In the genomic region with DNA sequence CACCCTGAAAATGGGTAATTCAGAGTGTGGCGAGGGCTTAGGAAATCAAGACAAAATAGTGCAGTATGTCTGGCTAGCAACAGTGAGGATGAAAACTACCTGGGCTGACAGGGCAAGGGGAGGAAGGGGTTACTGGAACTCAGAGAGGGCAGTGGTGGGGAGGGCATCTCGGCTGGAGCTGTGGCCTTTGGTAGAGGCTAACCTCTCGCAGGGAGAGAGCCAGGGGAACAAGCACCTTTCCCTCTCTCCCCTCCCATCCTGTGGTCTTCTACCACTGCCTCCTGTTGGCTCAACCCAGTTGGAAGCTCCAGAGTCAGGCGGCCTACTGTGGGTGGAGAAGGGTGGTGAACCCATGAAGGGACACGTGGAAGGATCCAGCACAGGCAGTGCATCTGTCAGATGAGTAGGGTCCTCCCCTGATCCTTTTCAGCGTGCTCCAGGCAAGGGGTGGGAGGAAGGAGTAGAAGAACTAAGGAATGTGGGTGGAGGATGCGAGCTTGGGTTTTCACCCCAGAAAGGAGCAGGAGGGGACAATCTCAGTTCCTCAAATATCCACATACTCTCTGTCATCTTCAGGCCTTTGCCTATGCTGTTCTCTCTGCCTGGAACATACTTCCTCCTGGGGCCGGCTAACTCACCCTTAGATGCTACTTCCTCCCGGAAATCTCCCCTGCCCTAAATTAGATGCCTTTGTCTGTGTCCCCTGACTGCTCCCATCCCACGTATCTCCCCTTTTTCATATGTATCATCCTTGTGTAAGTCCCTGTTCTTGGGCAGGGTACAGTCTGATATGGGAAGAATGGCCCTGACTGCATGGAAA, we compare ENCODE assay signal across 20 cellular contexts. TPM values are rescaled to one million over a fixed set of nuclear protein-coding genes. Genes with fewer than 3 reads are reported as not detected.
DNase-seq lines count a peak whose midpoint lies in the region; ATAC-seq, FAIRE-seq and TF ChIP-seq lines count a peak whose summit lies in the region.
"Had no signal": no experiment of that assay in that cellular context is flagged by ENCODE, and none has a peak within 500 bp of the region (broad histone marks: within the 10 kb centered on the region; RNA-seq: fewer than 3 reads in every experiment).

No MANE protein-coding gene starts in this region.

- TF ChIP-seq POLR2A in GM12878 (IDR thresholded peaks at IDR 0.05; ENCODE audit: low read depth, low read length) = no peak

- H3K27me3 ChIP-seq in GM12878 (replicated peaks in 1 of 2; ENCODE audit: control insufficient read depth in 2 of 2, insufficient read depth in 2 of 2, low read length in 1 of 2) = no peaks in the 10 kb centered on the region
- H3K27me3 ChIP-seq: Peyer's patch had no signal

- ATAC-seq in Right ventricle myocardium superior (ENCODE audit: poor library complexity) (peak; percentile 80), GM12878 (no peak), left lobe of liver (peak; percentile 31), GM18867 (IDR thresholded peaks at IDR 0.05; ENCODE audit: unreplicated experiment) (no peak), GM18520 (IDR thresholded peaks at IDR 0.05; ENCODE audit: unreplicated experiment) (no peak)
- ATAC-seq in stimulated activated memory B cell treated with anti-CD40 and anti-IgM and Interleukin-4, amounts not matched to agents 10 μg/mL and 1 μg/mL and 100 μg/mL, for 72 hours = peak; percentile 34
- ATAC-seq: GM23338 had no signal

- TF ChIP-seq RAD21 in GM12878 (IDR thresholded peaks at IDR 0.05; ENCODE audit: insufficient read depth, low read depth, low read length) = no peak

- H3K4me3 Mint-ChIP-seq in stimulated activated memory B cell treated with anti-CD40 and anti-IgM and Interleukin-4, amounts not matched to agents 10 μg/mL and 1 μg/mL and 100 μg/mL, for 72 hours = no peak overlapping the region
- H3K4me3 Mint-ChIP-seq: CD4-positive, alpha-beta T cell; GM23338 had no signal

- RAD21 ChIA-PET in GM12878 (lab: Charles Lee; ENCODE audit: unreplicated experiment) = interaction anchor here (0.5 kb wide), 1 partner anchor 882 kb away, joined by 4 read pairs; no protein-coding TSS in a partner anchor

- no peaks in the 10 kb centered on the region for H3K36me3 ChIP-seq in GM12878 (ENCODE audit: control insufficient read depth in 2 of 2, insufficient read depth in 2 of 2, low read length in 1 of 2)
- H3K36me3 ChIP-seq: Peyer's patch had no signal

- no peak overlapping the region for H3K4me3 ChIP-seq in GM12878
- H3K4me3 ChIP-seq: GM23338, Peyer's patch had no signal

- no peaks in the 10 kb centered on the region for H3K36me3 Mint-ChIP-seq in stimulated activated memory B cell treated with anti-CD40 and anti-IgM and Interleukin-4, amounts not matched to agents 10 μg/mL and 1 μg/mL and 100 μg/mL, for 72 hours

- CTCF ChIA-PET in GM12878 (lab: Yijun Ruan, JAX) = interaction anchor here (1.2 kb wide), 1 partner anchor 227 kb away, joined by 4 read pairs; no protein-coding TSS in a partner anchor

- in situ Hi-C loops in GM12878 (cut with MboI) = no loop called here

- SMC1A ChIA-PET in GM12878 (lab: Charles Lee; ENCODE audit: uncharacterized antibody, unreplicated experiment) = no interaction called here

- H3K4me2 ChIP-seq in GM12878 (ENCODE audit: control insufficient read depth, insufficient read depth) = no peak overlapping the region
- H3K4me2 ChIP-seq: GM23338 had no signal

- no peaks in the 10 kb centered on the region; the same call in 1 of the 2 replicates for H4K20me1 ChIP-seq in GM12878 (ENCODE audit: control insufficient read depth, insufficient read depth)

- no peaks in the 10 kb centered on the region for H3K9me3 Mint-ChIP-seq in stimulated activated memory B cell treated with anti-CD40 and anti-IgM and Interleukin-4, amounts not matched to agents 10 μg/mL and 1 μg/mL and 100 μg/mL, for 72 hours
- H3K9me3 Mint-ChIP-seq: CD4-positive, alpha-beta T cell; GM23338 had no signal

- no peak for TF ChIP-seq EP300 in GM12878 (IDR thresholded peaks at IDR 0.05; ENCODE audit: borderline replicate concordance in 1 of 2, control insufficient read depth in 1 of 2, low read depth in 2 of 2, low read length in 2 of 2)

- no peak overlapping the region for H3K9ac ChIP-seq in GM12878 (ENCODE audit: control insufficient read depth, insufficient read depth, low read length)

- no peak for TF ChIP-seq CTCF in GM12878 (IDR thresholded peaks at IDR 0.05 in 2 of 3, conservative IDR thresholded peaks at IDR 0.05 in 1 of 3; ENCODE audit: control insufficient read depth in 2 of 3, extremely low read depth in 1 of 3, insufficient read depth in 1 of 3, low read depth in 3 of 3, low read length in 3 of 3)

- no peak overlapping the region for H3K27ac ChIP-seq in GM12878 (ENCODE audit: control insufficient read depth, insufficient read depth)
- H3K27ac ChIP-seq: Peyer's patch had no signal

- intact Hi-C loops in Right ventricle myocardium superior (cut with DNase I) = no loop called here
- intact Hi-C loops in cardiac septum (cut with DNase I) = no loop called here
- intact Hi-C loops in GM12878 (cut with micrococcal nuclease; ENCODE audit: unreplicated experiment) = no loop called here

- DNase-seq in Right ventricle myocardium superior = no peak
- no peak for DNase-seq in cardiac septum (ENCODE audit: low spot score)
- no peak for DNase-seq in GM12878 (ENCODE audit: low read depth, low spot score)
- DNase-seq in left lobe of liver (ENCODE audit: low spot score) = no peak
- DNase-seq in NAMALWA (ENCODE audit: low spot score) = no peak
- DNase-seq: Calu3; CD4-positive, alpha-beta T cell; DMS79; KBM-7; NCI-H1105 treated with DMSO at 0.1 percent for 48 hours; NCI-H187 treated with DMSO at 0.1 percent for 48 hours; NCI-H446; Peyer's patch; SIG-M5 had no signal

- H3K27me3 Mint-ChIP-seq in stimulated activated memory B cell treated with anti-CD40 and anti-IgM and Interleukin-4, amounts not matched to agents 10 μg/mL and 1 μg/mL and 100 μg/mL, for 72 hours = peaks cover 26% of the 10 kb centered on the region

- no peaks in the 10 kb centered on the region for H3K79me2 ChIP-seq in GM12878 (ENCODE audit: control insufficient read depth, insufficient read depth, low read length)

- no peak for FAIRE-seq in GM12878 (lab: Jason Lieb, UNC)
- FAIRE-seq: GM12892 had no signal

- no peaks in the 10 kb centered on the region for H3K9me3 ChIP-seq in GM12878 (replicated peaks; ENCODE audit: control insufficient read depth, insufficient read depth, low read length)
- H3K9me3 ChIP-seq: Peyer's patch had no signal

- H3K27ac Mint-ChIP-seq in stimulated activated memory B cell treated with anti-CD40 and anti-IgM and Interleukin-4, amounts not matched to agents 10 μg/mL and 1 μg/mL and 100 μg/mL, for 72 hours = no peak overlapping the region
- H3K27ac Mint-ChIP-seq: CD4-positive, alpha-beta T cell; GM23338 had no signal

- peaks cover 9% of the 10 kb centered on the region for H3K4me1 Mint-ChIP-seq in stimulated activated memory B cell treated with anti-CD40 and anti-IgM and Interleukin-4, amounts not matched to agents 10 μg/mL and 1 μg/mL and 100 μg/mL, for 72 hours

- WGBS in GM12878 (ENCODE audit: insufficient coverage, insufficient replicate concordance, low lambda C conversion rate, missing lambda C conversion rate) = 33% methylated on average over 10 of the region's 10 CpGs

- no TSS peak for BruUV-seq in GM12878 (replicated peaks; lab: Mats Ljungman, UMichigan)

- H3K4me1 ChIP-seq in GM12878 (ENCODE audit: control insufficient read depth, insufficient read depth, low read length) = no peaks in the 10 kb centered on the region
- H3K4me1 ChIP-seq: Peyer's patch had no signal

- H2AFZ ChIP-seq in GM12878 (ENCODE audit: control insufficient read depth, low read depth, low read length) = no peak overlapping the region
- H2AFZ ChIP-seq: GM23338 had no signal

- POLR2A ChIA-PET in GM12878 (lab: Charles Lee) = no interaction called here

TF ChIP-seq in GM12878, 131 proteins besides CTCF, POLR2A, EP300 and RAD21 (continues in another document):
- peak; percentile 48; the same call in 1 of the 2 replicates for TF ChIP-seq SPI1 (IDR thresholded peaks at IDR 0.05; ENCODE audit: borderline replicate concordance, insufficient read depth, low read depth, low read length)

RNA-seq across cellular contexts. Expression of a gene that starts 6.2 kb away (rescaled TPM):
- total RNA-seq in Right ventricle myocardium superior (2.6 TPM), cardiac septum (2.1 TPM), GM12878 (2014; rRNA removed) (not detected in 2 replicates), GM12878 (2014; rRNA removed; fragmentation: Illumina TruSeq; extraction: Trizol) (not detected in 2 replicates), GM12878 (2021) (0.08 TPM in 1 of 2 replicates, not detected in the other), left lobe of liver (2.1 TPM)
- not detected in 2 replicates for total RNA-seq in GM12878 (2013; cell fraction: nucleolus; rRNA removed)
- not detected for polyA plus RNA-seq in GM12878 (2011; ENCODE audit: low read depth)
- polyA plus RNA-seq in GM12878 (2011; rRNA removed) (not detected in 2 replicates), GM12878 (2014; fragmentation: Illumina TruSeq; extraction: Trizol) (not detected in 2 replicates), GM12878 (2014; fragmentation: Nextera tagmentation; extraction: Ambion mirVana) (not detected), GM12878 (2014; rRNA removed) (not detected in 2 replicates), GM12878 (2016; fragmentation: Nextera tagmentation; extraction: Ambion mirVana) (not detected)
- polyA plus RNA-seq in GM12878 (2011; cell fraction: cytosol; rRNA removed) = not detected in 2 replicates
- polyA plus RNA-seq in GM12878 (2011; cell fraction: nucleus; rRNA removed) = not detected in 2 replicates
- polyA plus RNA-seq in GM12878 (2012) = not detected in 2 replicates
- polyA minus RNA-seq in GM12878 (2011; rRNA and poly(A)+ RNA removed) = not detected in 2 replicates
- not detected in 2 replicates for polyA minus RNA-seq in GM12878 (2011; cell fraction: cytosol; rRNA and poly(A)+ RNA removed)
- not detected in 2 replicates for polyA minus RNA-seq in GM12878 (2011; cell fraction: nucleus; rRNA and poly(A)+ RNA removed)
- total RNA-seq: G401 had no signal

RNA-seq across cellular contexts. Expression of a gene that starts 19.9 kb away (rescaled TPM):
- total RNA-seq in Right ventricle myocardium superior (3.3 TPM), cardiac septum (1.8 TPM), GM12878 (2014; rRNA removed) (4.0 and 7.5 TPM in 2 replicates), GM12878 (2014; rRNA removed; fragmentation: Illumina TruSeq; extraction: Trizol) (3.8 and 4.2 TPM in 2 replicates), GM12878 (2021) (3.7 and 5.7 TPM in 2 replicates), left lobe of liver (2.7 TPM)
- 2.5 and 2.8 TPM in 2 replicates for total RNA-seq in GM12878 (2013; cell fraction: nucleolus; rRNA removed)
- 1.8 TPM for polyA plus RNA-seq in GM12878 (2011; ENCODE audit: low read depth)
- polyA plus RNA-seq in GM12878 (2011; rRNA removed) (2.7 and 2.8 TPM in 2 replicates), GM12878 (2014; fragmentation: Illumina TruSeq; extraction: Trizol) (3.5 and 5.0 TPM in 2 replicates), GM12878 (2014; fragmentation: Nextera tagmentation; extraction: Ambion mirVana) (1 to 10 TPM in 1 of 2 experiments, under 1 TPM in 1; 0.69 to 2.1 TPM), GM12878 (2014; rRNA removed) (3.1 and 4.3 TPM in 2 replicates), GM12878 (2016; fragmentation: Nextera tagmentation; extraction: Ambion mirVana) (1 to 10 TPM; 5.4 to 6.8 TPM)
- polyA plus RNA-seq in GM12878 (2011; cell fraction: cytosol; rRNA removed) = 2.2 and 7.6 TPM in 2 replicates
- 1.8 and 2.2 TPM in 2 replicates for polyA plus RNA-seq in GM12878 (2011; cell fraction: nucleus; rRNA removed)
- polyA plus RNA-seq in GM12878 (2012) = 2.2 and 3.1 TPM in 2 replicates
- polyA minus RNA-seq in GM12878 (2011; rRNA and poly(A)+ RNA removed) = 1.6 and 2.3 TPM in 2 replicates
- polyA minus RNA-seq in GM12878 (2011; cell fraction: cytosol; rRNA and poly(A)+ RNA removed) = 4.0 TPM in 1 of 2 replicates, not detected in the other
- polyA minus RNA-seq in GM12878 (2011; cell fraction: nucleus; rRNA and poly(A)+ RNA removed) = 2.4 and 2.8 TPM in 2 replicates

Comparison
In these comparisons a context has a peak if more than half of its experiments do, and no peak if none do; other contexts are left out.
1. ATAC-seq: peak in Right ventricle myocardium superior (single experiment), left lobe of liver (single experiment) and stimulated activated memory B cell treated with anti-CD40 and anti-IgM and Interleukin-4, amounts not matched to agents 10 μg/mL and 1 μg/mL and 100 μg/mL, for 72 hours (single experiment); none in GM12878 (single experiment), GM18867 (single experiment) and GM18520 (single experiment).